In the genomic region with DNA sequence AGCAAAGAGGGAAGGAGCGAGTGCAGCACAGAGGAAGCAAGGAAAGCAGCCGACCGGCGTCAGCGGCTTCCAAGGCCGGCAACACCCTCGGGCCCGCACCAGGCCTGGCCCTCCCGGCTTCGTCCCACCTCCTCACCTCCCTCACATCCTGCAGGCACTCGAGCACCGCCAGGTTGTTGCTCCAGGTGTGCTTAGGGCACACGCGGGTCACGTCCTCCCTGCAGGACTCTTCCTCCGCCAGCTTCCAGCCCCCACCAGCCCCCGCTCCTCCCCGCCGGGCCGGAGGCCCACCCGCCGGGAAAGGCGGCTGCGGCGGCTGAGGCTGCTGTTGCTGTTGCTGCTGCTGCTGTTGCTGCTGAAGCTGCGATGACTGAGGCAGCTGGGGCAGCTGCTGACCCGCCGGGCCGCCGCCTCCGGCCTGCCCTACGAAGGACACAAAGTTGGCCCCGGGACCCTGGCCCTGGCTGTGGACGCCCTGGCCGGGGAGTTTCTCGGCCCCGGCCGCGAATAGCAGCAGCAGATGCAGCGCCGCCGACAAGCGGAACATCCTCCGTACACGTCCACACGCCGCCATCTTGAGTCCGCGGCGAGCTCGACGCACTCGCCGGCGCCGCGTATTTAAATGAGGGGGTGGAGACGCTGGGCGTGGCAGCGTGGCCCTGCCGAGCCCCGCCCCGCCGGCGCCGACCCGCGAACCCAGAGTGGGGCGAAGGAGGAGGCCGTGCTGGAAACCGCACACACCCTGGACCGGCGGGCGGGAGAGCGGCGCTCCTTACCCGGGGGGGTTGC, we compare ENCODE assay signal across 8 cellular contexts. TPM values are rescaled to one million over a fixed set of nuclear protein-coding genes. Genes with fewer than 3 reads are reported as not detected.
DNase-seq lines count a peak whose midpoint lies in the region; ATAC-seq and TF ChIP-seq lines count a peak whose summit lies in the region.

A gene (minus strand): TSS at position 594 of the 789 bp plus-strand sequence. CDS start 20 bp downstream, at position 574.

- TF ChIP-seq CTCF in GM12864 (IDR thresholded peaks at IDR 0.05; ENCODE audit: low read depth, low read length, missing control alignments) (no peak), cardiac muscle cell (IDR thresholded peaks at IDR 0.05; ENCODE audit: low read depth, low read length) (no peak), transverse colon (IDR thresholded peaks at IDR 0.05) (no peak)

- H3K36me3 ChIP-seq in adipocyte (ENCODE audit: control insufficient read depth, insufficient read depth, low read length, severe bottlenecking) (no peaks in the 10 kb centered on the region), cardiac muscle cell (no peaks in the 10 kb centered on the region), transverse colon (no peaks in the 10 kb centered on the region)

- DNase-seq in GM12864 (ENCODE audit: low read depth) (peak; percentile 70), NCI-H1048 (lab: John Stamatoyannopoulos, UW) (peak; percentile 61), T follicular helper cell (ENCODE audit: low read depth) (peak; percentile 86), adipocyte (ENCODE audit: low read depth) (peak; percentile 98), cardiac muscle cell (ENCODE audit: low read depth in 1 of 2, low spot score in 1 of 2) (peak; percentile 94 to 95), pons (ENCODE audit: low spot score) (peak; percentile 90), transverse colon (peak; percentile 94)

- peaks cover 38% of the 10 kb centered on the region for H3K4me1 ChIP-seq in adipocyte (ENCODE audit: control insufficient read depth, insufficient read depth, low read length)
- peaks cover 18% of the 10 kb centered on the region for H3K4me1 ChIP-seq in cardiac muscle cell (ENCODE audit: low read depth)
- peaks cover 21 to 49% (median 33%) of the 10 kb centered on the region in 4 donors for H3K4me1 ChIP-seq in transverse colon

- H3K27ac ChIP-seq in cardiac muscle cell, result peak within 1 kb of the TSS; percentile 96
- H3K27ac ChIP-seq in transverse colon, result peak within 1 kb of the TSS; percentile 92 to 99 (median 94)

- peak; percentile 94 for TF ChIP-seq POLR2A in transverse colon (IDR thresholded peaks at IDR 0.05)

- 0% methylated on average over 10 to 53 of the region's 77 CpGs for WGBS in transverse colon (ENCODE audit: low coverage in 1 of 2), 2 donors

- in situ Hi-C loops in transverse colon (cut with MboI; ENCODE audit: low pct_ligation_motif_present in 1 of 4, low pct_unique_long_range_greater_than_20kb in 1 of 4, low sequenced_read_pairs in 3 of 4), result loop anchor here in 3 of 4 donors (25.0 kb wide), 3 partner anchors 119 to 294 kb away; no protein-coding TSS in a partner anchor

- H3K27me3 ChIP-seq in adipocyte (replicated peaks; ENCODE audit: control insufficient read depth, insufficient read depth, low read length), result no peaks in the 10 kb centered on the region
- no peaks in the 10 kb centered on the region for H3K27me3 ChIP-seq in cardiac muscle cell
- H3K27me3 ChIP-seq in transverse colon, result no peaks in the 10 kb centered on the region

- intact Hi-C loops in transverse colon (cut with DNase I; ENCODE audit: low total_unique reads), result no loop called here

- H3K4me3 ChIP-seq in GM12864 (ENCODE audit: low read depth, low read length) (peak within 1 kb of the TSS; percentile 70), adipocyte (ENCODE audit: low read length) (peak within 1 kb of the TSS; percentile 86), cardiac muscle cell (peak within 1 kb of the TSS; percentile 91), transverse colon (peak within 1 kb of the TSS; percentile 65 to 98 (median 78))

- TF ChIP-seq EP300 in transverse colon (IDR thresholded peaks at IDR 0.05; ENCODE audit: low read depth), result no peak

- H3K9me3 ChIP-seq in adipocyte (ENCODE audit: control insufficient read depth, low read length) (no peaks in the 10 kb centered on the region), cardiac muscle cell (ENCODE audit: low read depth) (no peaks in the 10 kb centered on the region), transverse colon (no peaks in the 10 kb centered on the region)

- ATAC-seq in HG02588 (IDR thresholded peaks at IDR 0.05; ENCODE audit: unreplicated experiment), result peak; percentile 95

- H3K9ac ChIP-seq in adipocyte (ENCODE audit: low read length), result peak within 1 kb of the TSS; percentile 94

RNA-seq across cellular contexts. Expression of the gene that starts here (rescaled TPM):
- total RNA-seq in cardiac muscle cell, result 136 and 167 TPM in 2 replicates
- 140 and 183 TPM in 2 replicates for polyA plus RNA-seq in cardiac muscle cell
- 100 to 1,000 TPM in 3 of 4 donors, 10 to 100 TPM in 1; 77.0 to 154 (median 127) TPM for total RNA-seq in transverse colon

Comparison
In these comparisons a context has a peak if more than half of its experiments do, and no peak if none do; other contexts are left out.
1. Peak in every context shown above with its lines: DNase-seq, ATAC-seq, H3K4me3 ChIP-seq and H3K27ac ChIP-seq.